In the genomic region with DNA sequence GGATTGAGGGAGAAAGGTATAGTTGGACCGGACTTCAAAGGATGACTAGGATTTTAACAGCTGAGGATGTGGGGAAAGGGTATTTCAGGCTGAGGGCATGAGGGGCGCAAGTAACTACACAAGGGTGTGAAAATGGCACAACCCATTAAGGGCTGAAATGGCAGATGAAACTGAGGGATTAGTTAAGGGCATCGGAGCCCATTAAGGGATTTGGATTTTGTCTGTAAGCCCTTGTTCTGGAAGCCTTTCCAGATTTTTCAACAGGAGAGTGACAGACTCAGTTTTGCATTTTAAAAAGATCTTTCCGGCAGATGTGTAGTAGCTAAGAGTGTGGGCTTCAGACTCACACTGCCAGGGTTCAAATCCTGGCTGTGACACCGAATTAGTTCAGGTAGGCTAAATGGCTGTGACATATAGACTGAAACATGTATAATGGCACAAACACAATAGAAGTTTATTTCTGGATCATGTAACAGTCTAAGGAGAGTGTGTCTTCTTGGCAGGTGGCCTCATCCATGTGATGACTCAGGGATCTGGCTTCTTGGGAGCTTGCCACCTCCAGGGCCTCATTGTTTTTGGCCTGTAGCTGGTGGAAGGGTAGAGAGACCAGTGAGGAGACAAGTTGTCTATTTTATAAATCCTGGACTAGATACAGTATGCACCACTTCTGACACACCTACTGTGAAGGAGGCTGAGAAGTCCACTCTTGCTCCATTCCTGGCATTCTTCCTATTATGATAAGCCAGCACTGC, we compare ENCODE assay signal across 1 cellular context.
TF ChIP-seq lines count a peak whose summit lies in the region.

No MANE protein-coding gene starts in this region.

TF ChIP-seq in K562, 482 proteins besides CTCF, POLR2A, EP300 and RAD21:
- TF ChIP-seq PRMT5 (CRISPR knock-in tag; IDR thresholded peaks at IDR 0.05) (no peak), ZBTB1 (CRISPR knock-in tag; IDR thresholded peaks at IDR 0.05; ENCODE audit: borderline replicate concordance, low read depth) (no peak), ZNF707 (CRISPR knock-in tag; conservative IDR thresholded peaks at IDR 0.05) (no peak), ZNF583 (CRISPR knock-in tag; IDR thresholded peaks at IDR 0.05) (no peak), ARID3B (CRISPR knock-in tag; IDR thresholded peaks at IDR 0.05; ENCODE audit: borderline replicate concordance) (no peak), ZNF778 (CRISPR knock-in tag; IDR thresholded peaks at IDR 0.05) (no peak), TCF7L2 (IDR thresholded peaks at IDR 0.05; ENCODE audit: low read depth, low read length) (no peak), HOXB6 (CRISPR knock-in tag; IDR thresholded peaks at IDR 0.05; ENCODE audit: borderline replicate concordance) (no peak), ZNF586 (CRISPR knock-in tag; conservative IDR thresholded peaks at IDR 0.05) (no peak), NFE2 (IDR thresholded peaks at IDR 0.05; ENCODE audit: low read depth) (peak; percentile 47), STAG1 (CRISPR knock-in tag; IDR thresholded peaks at IDR 0.05; ENCODE audit: borderline replicate concordance) (no peak), C11orf30 (IDR thresholded peaks at IDR 0.05; ENCODE audit: low read depth) (peak; percentile 36), SMARCA4 (IDR thresholded peaks at IDR 0.05) (no peak)
- TF ChIP-seq, protein P1, sequence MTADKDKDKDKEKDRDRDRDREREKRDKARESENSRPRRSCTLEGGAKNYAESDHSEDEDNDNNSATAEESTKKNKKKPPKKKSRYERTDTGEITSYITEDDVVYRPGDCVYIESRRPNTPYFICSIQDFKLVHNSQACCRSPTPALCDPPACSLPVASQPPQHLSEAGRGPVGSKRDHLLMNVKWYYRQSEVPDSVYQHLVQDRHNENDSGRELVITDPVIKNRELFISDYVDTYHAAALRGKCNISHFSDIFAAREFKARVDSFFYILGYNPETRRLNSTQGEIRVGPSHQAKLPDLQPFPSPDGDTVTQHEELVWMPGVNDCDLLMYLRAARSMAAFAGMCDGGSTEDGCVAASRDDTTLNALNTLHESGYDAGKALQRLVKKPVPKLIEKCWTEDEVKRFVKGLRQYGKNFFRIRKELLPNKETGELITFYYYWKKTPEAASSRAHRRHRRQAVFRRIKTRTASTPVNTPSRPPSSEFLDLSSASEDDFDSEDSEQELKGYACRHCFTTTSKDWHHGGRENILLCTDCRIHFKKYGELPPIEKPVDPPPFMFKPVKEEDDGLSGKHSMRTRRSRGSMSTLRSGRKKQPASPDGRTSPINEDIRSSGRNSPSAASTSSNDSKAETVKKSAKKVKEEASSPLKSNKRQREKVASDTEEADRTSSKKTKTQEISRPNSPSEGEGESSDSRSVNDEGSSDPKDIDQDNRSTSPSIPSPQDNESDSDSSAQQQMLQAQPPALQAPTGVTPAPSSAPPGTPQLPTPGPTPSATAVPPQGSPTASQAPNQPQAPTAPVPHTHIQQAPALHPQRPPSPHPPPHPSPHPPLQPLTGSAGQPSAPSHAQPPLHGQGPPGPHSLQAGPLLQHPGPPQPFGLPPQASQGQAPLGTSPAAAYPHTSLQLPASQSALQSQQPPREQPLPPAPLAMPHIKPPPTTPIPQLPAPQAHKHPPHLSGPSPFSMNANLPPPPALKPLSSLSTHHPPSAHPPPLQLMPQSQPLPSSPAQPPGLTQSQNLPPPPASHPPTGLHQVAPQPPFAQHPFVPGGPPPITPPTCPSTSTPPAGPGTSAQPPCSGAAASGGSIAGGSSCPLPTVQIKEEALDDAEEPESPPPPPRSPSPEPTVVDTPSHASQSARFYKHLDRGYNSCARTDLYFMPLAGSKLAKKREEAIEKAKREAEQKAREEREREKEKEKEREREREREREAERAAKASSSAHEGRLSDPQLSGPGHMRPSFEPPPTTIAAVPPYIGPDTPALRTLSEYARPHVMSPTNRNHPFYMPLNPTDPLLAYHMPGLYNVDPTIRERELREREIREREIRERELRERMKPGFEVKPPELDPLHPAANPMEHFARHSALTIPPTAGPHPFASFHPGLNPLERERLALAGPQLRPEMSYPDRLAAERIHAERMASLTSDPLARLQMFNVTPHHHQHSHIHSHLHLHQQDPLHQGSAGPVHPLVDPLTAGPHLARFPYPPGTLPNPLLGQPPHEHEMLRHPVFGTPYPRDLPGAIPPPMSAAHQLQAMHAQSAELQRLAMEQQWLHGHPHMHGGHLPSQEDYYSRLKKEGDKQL (CRISPR knock-in tag; IDR thresholded peaks at IDR 0.05; ENCODE audit: borderline replicate concordance) = no peak
